Comparison of ENCODE assay signal across 8 cellular contexts in the genomic region with DNA sequence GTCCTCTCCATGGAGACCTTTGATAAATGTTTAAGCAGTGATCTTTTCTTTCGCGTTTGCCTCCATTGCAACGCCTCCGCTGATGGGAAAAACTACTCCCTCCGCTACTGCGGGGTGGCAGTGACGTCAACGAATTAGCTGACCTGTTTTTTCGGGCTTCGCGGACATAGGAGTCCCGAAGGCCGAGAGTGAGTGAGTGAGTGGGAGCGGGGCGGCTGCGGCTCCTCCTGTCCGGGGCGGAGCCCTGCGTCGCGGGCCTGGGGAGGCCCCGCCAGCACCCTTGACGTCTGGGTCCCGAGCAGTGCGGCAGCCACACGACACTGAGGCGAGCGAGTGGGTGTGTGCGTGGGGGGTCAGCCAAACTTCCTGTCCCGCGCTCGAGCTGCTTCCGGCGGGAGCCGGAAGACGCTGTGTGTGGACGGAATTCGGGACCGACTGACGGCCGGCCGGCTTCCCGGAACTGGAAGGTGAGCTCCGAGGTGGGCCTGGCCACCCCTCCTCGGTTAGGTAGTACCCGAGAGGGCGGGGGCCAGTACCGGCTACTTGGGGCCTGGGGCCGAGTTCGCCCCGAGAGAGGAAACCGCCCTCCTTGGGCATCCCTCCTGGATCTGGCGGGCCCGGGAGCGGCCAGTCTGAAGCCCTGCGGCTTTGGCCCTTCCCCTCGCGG. TPM values are rescaled to one million over a fixed set of nuclear protein-coding genes. Genes with fewer than 3 reads are reported as not detected.
DNase-seq lines count a peak whose midpoint lies in the region; ATAC-seq and TF ChIP-seq lines count a peak whose summit lies in the region.

A gene with protein sequence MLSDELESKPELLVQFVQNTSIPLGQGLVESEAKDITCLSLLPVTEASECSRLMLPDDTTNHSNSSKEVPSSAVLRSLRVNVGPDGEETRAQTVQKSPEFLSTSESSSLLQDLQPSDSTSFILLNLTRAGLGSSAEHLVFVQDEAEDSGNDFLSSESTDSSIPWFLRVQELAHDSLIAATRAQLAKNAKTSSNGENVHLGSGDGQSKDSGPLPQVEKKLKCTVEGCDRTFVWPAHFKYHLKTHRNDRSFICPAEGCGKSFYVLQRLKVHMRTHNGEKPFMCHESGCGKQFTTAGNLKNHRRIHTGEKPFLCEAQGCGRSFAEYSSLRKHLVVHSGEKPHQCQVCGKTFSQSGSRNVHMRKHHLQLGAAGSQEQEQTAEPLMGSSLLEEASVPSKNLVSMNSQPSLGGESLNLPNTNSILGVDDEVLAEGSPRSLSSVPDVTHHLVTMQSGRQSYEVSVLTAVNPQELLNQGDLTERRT (plus strand): TSS at position 411 of the 667 bp plus-strand sequence. CDS start 5,317 bp downstream, outside the sequence.

- no peaks in the 10 kb centered on the region for H3K27me3 ChIP-seq in RWPE2 (ENCODE audit: insufficient read depth, poor library complexity, severe bottlenecking)

- DNase-seq in EH (ENCODE audit: low read depth), result peak; percentile 98
- peak; percentile 94 for DNase-seq in H4 (ENCODE audit: low spot score)
- DNase-seq in LoVo (ENCODE audit: low spot score), result peak; percentile 96
- DNase-seq in RWPE2 (ENCODE audit: low spot score), result peak; percentile 98
- DNase-seq in activated T-helper 2 cell treated with anti-CD3 and anti-CD28 coated beads, Interferon-gamma antibody, Interleukin-2, Interleukin-4, amounts not matched to agents 10 μg/mL and 5 μg/mL and 100 μg/mL, durations not matched to agents 14 hours and 24 hours and 36 hours (ENCODE audit: low spot score), result peak; percentile 84
- DNase-seq in fibroblast of mammary gland (ENCODE audit: low read depth), result peak; percentile 98
- DNase-seq in natural killer cell, result peak; percentile 82
- DNase-seq in stimulated activated naive CD4-positive, alpha-beta T cell treated with Interleukin-2 at 50 U/mL for 16 hours (lab: John Stamatoyannopoulos, UW), result peak; percentile 93

- H3K36me3 ChIP-seq in RWPE2 (ENCODE audit: low read depth), result peaks cover 28% of the 10 kb centered on the region

- H3K36me3 Mint-ChIP-seq in activated T-helper 2 cell treated with anti-CD3 and anti-CD28 coated beads, Interferon-gamma antibody, Interleukin-2, Interleukin-4, amounts not matched to agents 10 μg/mL and 5 μg/mL and 100 μg/mL, durations not matched to agents 14 hours and 24 hours and 36 hours (ENCODE audit: low read depth), result peaks cover 39% of the 10 kb centered on the region
- no peaks in the 10 kb centered on the region for H3K36me3 Mint-ChIP-seq in natural killer cell

- peak within 1 kb of the TSS; percentile 83 for H3K27ac ChIP-seq in RWPE2 (ENCODE audit: poor library complexity, severe bottlenecking)

- H3K9me3 ChIP-seq in RWPE2 (ENCODE audit: severe bottlenecking), result no peaks in the 10 kb centered on the region

- H3K27ac Mint-ChIP-seq in activated T-helper 2 cell treated with anti-CD3 and anti-CD28 coated beads, Interferon-gamma antibody, Interleukin-2, Interleukin-4, amounts not matched to agents 10 μg/mL and 5 μg/mL and 100 μg/mL, durations not matched to agents 14 hours and 24 hours and 36 hours, result peak within 1 kb of the TSS; percentile 98
- peak within 1 kb of the TSS; percentile 99 for H3K27ac Mint-ChIP-seq in natural killer cell

- peaks cover 19% of the 10 kb centered on the region for H3K4me1 ChIP-seq in RWPE2 (ENCODE audit: insufficient read depth, poor library complexity, severe bottlenecking)

- peak within 1 kb of the TSS; percentile 84 for H3K4me3 Mint-ChIP-seq in activated T-helper 2 cell treated with anti-CD3 and anti-CD28 coated beads, Interferon-gamma antibody, Interleukin-2, Interleukin-4, amounts not matched to agents 10 μg/mL and 5 μg/mL and 100 μg/mL, durations not matched to agents 14 hours and 24 hours and 36 hours (ENCODE audit: low read depth)
- peak within 1 kb of the TSS; percentile 96 for H3K4me3 Mint-ChIP-seq in natural killer cell

- no peaks in the 10 kb centered on the region for H3K9me3 Mint-ChIP-seq in activated T-helper 2 cell treated with anti-CD3 and anti-CD28 coated beads, Interferon-gamma antibody, Interleukin-2, Interleukin-4, amounts not matched to agents 10 μg/mL and 5 μg/mL and 100 μg/mL, durations not matched to agents 14 hours and 24 hours and 36 hours
- H3K9me3 Mint-ChIP-seq in natural killer cell, result no peaks in the 10 kb centered on the region

- ATAC-seq in RWPE2 (ENCODE audit: low read depth) (peak; percentile 96), natural killer cell (peak; percentile 96 to 100 (median 98))

- no peaks in the 10 kb centered on the region for H3K27me3 Mint-ChIP-seq in activated T-helper 2 cell treated with anti-CD3 and anti-CD28 coated beads, Interferon-gamma antibody, Interleukin-2, Interleukin-4, amounts not matched to agents 10 μg/mL and 5 μg/mL and 100 μg/mL, durations not matched to agents 14 hours and 24 hours and 36 hours (ENCODE audit: low read depth)
- no peaks in the 10 kb centered on the region for H3K27me3 Mint-ChIP-seq in natural killer cell (ENCODE audit: low read depth in 2 of 2)

- no peak for TF ChIP-seq CTCF in RWPE2 (IDR thresholded peaks at IDR 0.05; ENCODE audit: poor library complexity, severe bottlenecking)
- TF ChIP-seq CTCF in fibroblast of mammary gland (conservative IDR thresholded peaks at IDR 0.05; ENCODE audit: control insufficient read depth, insufficient read depth, low read depth, low read length), result no peak
- TF ChIP-seq CTCF in natural killer cell (IDR thresholded peaks at IDR 0.05), result no peak

- H3K4me1 Mint-ChIP-seq in activated T-helper 2 cell treated with anti-CD3 and anti-CD28 coated beads, Interferon-gamma antibody, Interleukin-2, Interleukin-4, amounts not matched to agents 10 μg/mL and 5 μg/mL and 100 μg/mL, durations not matched to agents 14 hours and 24 hours and 36 hours (ENCODE audit: low read depth), result peaks cover 39% of the 10 kb centered on the region
- H3K4me1 Mint-ChIP-seq in natural killer cell, result peaks cover 38 to 49% of the 10 kb centered on the region in 2 donors

- H3K4me3 ChIP-seq in RWPE2 (ENCODE audit: severe bottlenecking) (peak within 1 kb of the TSS; percentile 55), fibroblast of mammary gland (ENCODE audit: control insufficient read depth, low read depth, low read length) (peak within 1 kb of the TSS; percentile 91)

- intact Hi-C loops in activated T-helper 2 cell treated with anti-CD3 and anti-CD28 coated beads, Interferon-gamma antibody, Interleukin-2, Interleukin-4, amounts not matched to agents 10 μg/mL and 5 μg/mL and 100 μg/mL, durations not matched to agents 14 hours and 24 hours and 36 hours (cut with micrococcal nuclease), result loop anchor here (1.0 to 5.0 kb wide), 6 partner anchors 66 to 198 kb away; a partner anchor contains a TSS
- intact Hi-C loops in natural killer cell (cut with micrococcal nuclease), result loop anchor here (1.0 to 10.0 kb wide), 4 partner anchors 34 to 134 kb away; a partner anchor contains a TSS

RNA-seq across cellular contexts. Expression of the gene that starts here (rescaled TPM):
- 94.4 and 95.4 TPM in 2 replicates for total RNA-seq in H4 (2014; rRNA removed; shearing (Covaris generic))
- 77.5 and 82.9 TPM in 2 replicates for total RNA-seq in activated T-helper 2 cell treated with anti-CD3 and anti-CD28 coated beads, Interferon-gamma antibody, Interleukin-2, Interleukin-4, amounts not matched to agents 10 μg/mL and 5 μg/mL and 100 μg/mL, durations not matched to agents 14 hours and 24 hours and 36 hours
- 100 to 1,000 TPM; 111 to 118 (median 113) TPM for total RNA-seq in natural killer cell

Comparison
In these comparisons a context has a peak if more than half of its experiments do, and no peak if none do; other contexts are left out.
1. Peak in every context shown above with its lines: DNase-seq, ATAC-seq, H3K4me3 ChIP-seq and H3K27ac ChIP-seq.